ENCODE assay signal across 24 cellular contexts in genomic region chr13:113763254-113763653, GRCh38. TPM values are rescaled to one million over a fixed set of nuclear protein-coding genes. Genes with fewer than 3 reads are reported as not detected.
"Had no signal": no experiment of that assay in that cellular context is flagged by ENCODE, and none has a peak within 500 bp of the region (broad histone marks: within the 10 kb centered on the region; RNA-seq: fewer than 3 reads in every experiment).

No MANE protein-coding gene starts in this region.

- H3K27ac ChIP-seq: colonic mucosa, lower lobe of right lung, pancreas, thyroid gland had no signal

- DNase-seq: central memory CD4-positive, alpha-beta T cell; colonic mucosa; effector CD8-positive, alpha-beta T cell; hypothalamus; immature natural killer cell; islet precursor cell; kidney glomerular epithelial cell; left colon; left ventricle myocardium superior; lower lobe of right lung; natural killer cell; occipital lobe; pancreas; small intestine; stimulated activated CD4-positive, alpha-beta T cell treated with anti-CD3 and anti-CD28 coated beads, Interleukin-12 subunit alpha, Interleukin-12 subunit beta, amount 100 ng/mL, for 4 hours; stimulated activated CD4-positive, alpha-beta T cell treated with anti-CD3 and anti-CD28 coated beads, Interleukin-1b, Interleukin-23, amount 100 ng/mL, for 48 hours; stimulated activated CD4-positive, alpha-beta T cell treated with anti-CD3 and anti-CD28 coated beads, Interleukin-4, amount 100 ng/mL, for 1 hour; stimulated activated CD8-positive, alpha-beta memory T cell treated with anti-CD3 and anti-CD28 coated beads, Interleukin-4, amount 100 ng/mL, for 48 hours; stimulated activated naive CD4-positive, alpha-beta T cell; stimulated activated naive CD8-positive, alpha-beta T cell treated with anti-CD3 and anti-CD28 coated beads, Interleukin-15, amount 100 ng/mL, for 72 hours; thyroid gland; trophoblast cell had no signal

- H3K4me3 ChIP-seq: colonic mucosa, lower lobe of right lung, pancreas, thyroid gland had no signal

- H3K9me3 ChIP-seq: colonic mucosa, lower lobe of right lung, pancreas, thyroid gland had no signal

- H3K27me3 ChIP-seq: thyroid gland had no signal

- FAIRE-seq: frontal cortex, pancreas, small intestine had no signal

- H3K36me3 ChIP-seq: colonic mucosa, pancreas, thyroid gland had no signal

- ATAC-seq: left colon; left ventricle myocardium superior; lower lobe of right lung; natural killer cell; pancreas; stimulated activated naive CD8-positive, alpha-beta T cell treated with anti-CD3 and anti-CD28 coated beads, Interleukin-15, amount 100 ng/mL, for 72 hours had no signal

RNA-seq across cellular contexts. Expression of gene TMEM255B, which starts 4.2 kb away (rescaled TPM):
- total RNA-seq: frontal cortex had no signal
- polyA plus RNA-seq: immature natural killer cell, neural cell had no signal
